Comparison of ENCODE assay signal across 21 cellular contexts in genomic region chr2:168147858-168148794, GRCh38.
"Had no signal": no experiment of that assay in that cellular context is flagged by ENCODE, and none has a peak within 500 bp of the region (broad histone marks: within the 10 kb centered on the region; RNA-seq: fewer than 3 reads in every experiment).

No MANE protein-coding gene starts in this region.

- H3K27me3 ChIP-seq: stomach, testis, uterus had no signal

- DNase-seq: activated CD4-positive, alpha-beta T cell treated with anti-CD3 and anti-CD28 coated beads, Interleukin-2, amount 50 U/mL, for 4 hours; activated CD8-positive, alpha-beta memory T cell treated with anti-CD3 and anti-CD28 coated beads for 24 hours; activated effector memory CD4-positive, alpha-beta T cell treated with Interleukin-2 at 50 U/mL for 16 hours; activated naive CD4-positive, alpha-beta T cell treated with anti-CD3 and anti-CD28 coated beads for 36 hours; activated naive CD8-positive, alpha-beta T cell treated with anti-CD3 and anti-CD28 coated beads, Interleukin-2, amount 10 ng/mL, durations not matched to agents 7 days and 5 days; activated T-cell treated with anti-CD3 and anti-CD28 coated beads, Interleukin-2, amount 50 U/mL, for 48 hours; amygdala; hypothalamus; nephron progenitor cell; right cardiac atrium; stimulated activated CD4-positive, alpha-beta T cell treated with anti-CD3 and anti-CD28 coated beads, Interleukin-1b, Interleukin-23, amount 100 ng/mL, for 48 hours; stomach; T-helper 1 cell; T-helper 9 cell; testis; trophoblast cell; uterus had no signal

- H3K9ac ChIP-seq: parathyroid adenoma had no signal

- H3K4me1 ChIP-seq: parathyroid adenoma, uterus had no signal

- H3K27ac ChIP-seq: parathyroid adenoma, testis, uterus had no signal

- ATAC-seq: stimulated activated effector memory CD8-positive, alpha-beta T cell treated with anti-CD3 and anti-CD28 coated beads, Interleukin-12 subunit alpha, Interleukin-12 subunit beta, amount 100 ng/mL, for 72 hours; WTC11 had no signal

- H3K4me3 Mint-ChIP-seq: activated naive CD4-positive, alpha-beta T cell treated with anti-CD3 and anti-CD28 coated beads for 36 hours; activated naive CD8-positive, alpha-beta T cell treated with anti-CD3 and anti-CD28 coated beads, Interleukin-2, amount 10 ng/mL, durations not matched to agents 7 days and 5 days; memory B cell; nephron progenitor cell; stimulated activated effector memory CD8-positive, alpha-beta T cell treated with anti-CD3 and anti-CD28 coated beads, Interleukin-12 subunit alpha, Interleukin-12 subunit beta, amount 100 ng/mL, for 72 hours; WTC11 had no signal

- H3K27ac Mint-ChIP-seq: activated naive CD4-positive, alpha-beta T cell treated with anti-CD3 and anti-CD28 coated beads for 36 hours; activated naive CD8-positive, alpha-beta T cell treated with anti-CD3 and anti-CD28 coated beads, Interleukin-2, amount 10 ng/mL, durations not matched to agents 7 days and 5 days; memory B cell; nephron progenitor cell; stimulated activated effector memory CD8-positive, alpha-beta T cell treated with anti-CD3 and anti-CD28 coated beads, Interleukin-12 subunit alpha, Interleukin-12 subunit beta, amount 100 ng/mL, for 72 hours had no signal

- H3K4me3 ChIP-seq: stomach, testis, uterus had no signal

- H3K4me1 Mint-ChIP-seq: memory B cell had no signal

- H3K9me3 Mint-ChIP-seq: activated naive CD4-positive, alpha-beta T cell treated with anti-CD3 and anti-CD28 coated beads for 36 hours; activated naive CD8-positive, alpha-beta T cell treated with anti-CD3 and anti-CD28 coated beads, Interleukin-2, amount 10 ng/mL, durations not matched to agents 7 days and 5 days; memory B cell; nephron progenitor cell; stimulated activated effector memory CD8-positive, alpha-beta T cell treated with anti-CD3 and anti-CD28 coated beads, Interleukin-12 subunit alpha, Interleukin-12 subunit beta, amount 100 ng/mL, for 72 hours; WTC11 had no signal

- H3K36me3 Mint-ChIP-seq: stimulated activated effector memory CD8-positive, alpha-beta T cell treated with anti-CD3 and anti-CD28 coated beads, Interleukin-12 subunit alpha, Interleukin-12 subunit beta, amount 100 ng/mL, for 72 hours; WTC11 had no signal

- H3K9me3 ChIP-seq: stomach, testis, uterus had no signal

- H3K27me3 Mint-ChIP-seq: activated naive CD8-positive, alpha-beta T cell treated with anti-CD3 and anti-CD28 coated beads, Interleukin-2, amount 10 ng/mL, durations not matched to agents 7 days and 5 days; memory B cell had no signal

- H3K36me3 ChIP-seq: uterus had no signal
